26 cellular contexts compared by ENCODE assay signal in genomic region chr3:148420251-148420650, GRCh38.
"Had no signal": no experiment of that assay in that cellular context is flagged by ENCODE, and none has a peak within 500 bp of the region (broad histone marks: within the 10 kb centered on the region; RNA-seq: fewer than 3 reads in every experiment).

No MANE protein-coding gene starts in this region.

- ATAC-seq: gastrocnemius medialis; left lobe of liver; mucosa of descending colon; natural killer cell treated with Interleukin-12 subunit alpha and Interleukin-12 subunit beta and Interleukin-15 and Interleukin-18, amount 100 ng/mL, for 72 hours; sciatic nerve; stimulated activated effector memory CD8-positive, alpha-beta T cell treated with anti-CD3 and anti-CD28 coated beads, Interleukin-12 subunit alpha, Interleukin-12 subunit beta, amount 100 ng/mL, for 72 hours had no signal

- H3K4me1 Mint-ChIP-seq: mesothelial cell of epicardium; naive B cell; neural crest cell; stimulated activated effector memory CD8-positive, alpha-beta T cell treated with anti-CD3 and anti-CD28 coated beads, Interleukin-12 subunit alpha, Interleukin-12 subunit beta, amount 100 ng/mL, for 72 hours had no signal

- H3K27ac ChIP-seq: coronary artery, gastrocnemius medialis, prostate gland, right atrium auricular region, stomach, thyroid gland, uterus had no signal

- H3K27ac Mint-ChIP-seq: mesothelial cell of epicardium; natural killer cell treated with Interleukin-12 subunit alpha and Interleukin-12 subunit beta and Interleukin-15 and Interleukin-18, amount 100 ng/mL, for 72 hours; stimulated activated effector memory CD8-positive, alpha-beta T cell treated with anti-CD3 and anti-CD28 coated beads, Interleukin-12 subunit alpha, Interleukin-12 subunit beta, amount 100 ng/mL, for 72 hours; type B pancreatic cell had no signal

- H3K36me3 Mint-ChIP-seq: mesothelial cell of epicardium; naive B cell; natural killer cell treated with Interleukin-12 subunit alpha and Interleukin-12 subunit beta and Interleukin-15 and Interleukin-18, amount 100 ng/mL, for 72 hours; stimulated activated effector memory CD8-positive, alpha-beta T cell treated with anti-CD3 and anti-CD28 coated beads, Interleukin-12 subunit alpha, Interleukin-12 subunit beta, amount 100 ng/mL, for 72 hours; type B pancreatic cell had no signal

- H3K27me3 Mint-ChIP-seq: naive B cell; natural killer cell treated with Interleukin-12 subunit alpha and Interleukin-12 subunit beta and Interleukin-15 and Interleukin-18, amount 100 ng/mL, for 72 hours; type B pancreatic cell had no signal

- H3K4me3 ChIP-seq: coronary artery, gastrocnemius medialis, mucosa of descending colon, prostate gland, right atrium auricular region, stomach, thyroid gland, uterus had no signal

- H3K36me3 ChIP-seq: gastrocnemius medialis, prostate gland, right atrium auricular region, stomach, thyroid gland, uterus had no signal

- H3K9me3 ChIP-seq: gastrocnemius medialis, mucosa of descending colon, prostate gland, right atrium auricular region, stomach, thyroid gland, uterus had no signal

- H3K4me3 Mint-ChIP-seq: mesothelial cell of epicardium; naive B cell; natural killer cell treated with Interleukin-12 subunit alpha and Interleukin-12 subunit beta and Interleukin-15 and Interleukin-18, amount 100 ng/mL, for 72 hours; neural crest cell; stimulated activated effector memory CD8-positive, alpha-beta T cell treated with anti-CD3 and anti-CD28 coated beads, Interleukin-12 subunit alpha, Interleukin-12 subunit beta, amount 100 ng/mL, for 72 hours; type B pancreatic cell had no signal

- H3K4me1 ChIP-seq: gastrocnemius medialis, prostate gland, right atrium auricular region, stomach, thyroid gland, uterus had no signal

- H3K9me3 Mint-ChIP-seq: mesothelial cell of epicardium, neural crest cell, type B pancreatic cell had no signal

- DNase-seq: dermis blood vessel endothelial cell; effector memory CD4-positive, alpha-beta T cell; foreskin fibroblast; gastrocnemius medialis; head of caudate nucleus; kidney; mesenchymal stem cell; mucosa of descending colon; naive B cell; nucleus accumbens; stimulated activated CD4-positive, alpha-beta T cell treated with anti-CD3 and anti-CD28 coated beads, Interleukin-2, amount 100 ng/mL, for 24 hours; stimulated activated CD4-positive, alpha-beta T cell treated with anti-CD3 and anti-CD28 coated beads, Interleukin-4, amount 100 ng/mL, for 24 hours; stimulated activated naive CD4-positive, alpha-beta T cell treated with Interleukin-2 at 50 U/mL for 16 hours; stomach; thyroid gland; uterus had no signal

- H3K27me3 ChIP-seq: gastrocnemius medialis, right atrium auricular region, stomach, thyroid gland, uterus had no signal
